ENCODE assay signal across 2 cellular contexts in genomic region chr17:43030137-43030767, GRCh38.
A peak's percentile ranks its signal among the peaks of the same experiment; 100 is the strongest.
TF ChIP-seq lines count a peak whose summit lies in the region.

No MANE protein-coding gene starts in this region.

TF ChIP-seq in SK-N-SH treated with all-trans-retinoic acid at 6 μM for 48 hours, 23 proteins besides CTCF, POLR2A, EP300 and RAD21:
- TF ChIP-seq TOX (CRISPR knock-in tag; IDR thresholded peaks at IDR 0.05; ENCODE audit: borderline replicate concordance) = no peak
- TF ChIP-seq ZFP3 (CRISPR knock-in tag; IDR thresholded peaks at IDR 0.05) = peak; percentile 51; the same call in 1 of the 2 replicates
TF ChIP-seq in SK-N-SH treated with all-trans-retinoic acid at 6 μM for 48 hours: peak in this region for 1.

TF ChIP-seq in SK-N-SH, 30 proteins besides CTCF, POLR2A, EP300 and RAD21:
- TF ChIP-seq FOXJ3 (CRISPR knock-in tag; IDR thresholded peaks at IDR 0.05) (no peak), YY1 (IDR thresholded peaks at IDR 0.05; ENCODE audit: low read depth) (no peak), GABPA (IDR thresholded peaks at IDR 0.05; ENCODE audit: low read depth) (no peak), MEF2A (IDR thresholded peaks at IDR 0.05; ENCODE audit: borderline replicate concordance, low read depth) (no peak), EZH2phosphoT487 (IDR thresholded peaks at IDR 0.05; ENCODE audit: borderline replicate concordance, low read depth) (no peak), POLR2AphosphoS5 (IDR thresholded peaks at IDR 0.05; ENCODE audit: low read depth, low read length) (no peak), GATA2 (CRISPR knock-in tag; IDR thresholded peaks at IDR 0.05) (no peak), TCF12 (IDR thresholded peaks at IDR 0.05) (no peak), MXI1 (IDR thresholded peaks at IDR 0.05; ENCODE audit: low read depth, low read length) (no peak), RFX5 (IDR thresholded peaks at IDR 0.05; ENCODE audit: low read length) (no peak), ELF1 (IDR thresholded peaks at IDR 0.05) (no peak), ZBTB33 (IDR thresholded peaks at IDR 0.05; ENCODE audit: borderline replicate concordance, low read depth) (no peak), SIN3A (IDR thresholded peaks at IDR 0.05; ENCODE audit: borderline replicate concordance, low read depth, low read length) (no peak), FOXM1 (IDR thresholded peaks at IDR 0.05; ENCODE audit: low read depth) (no peak), RXRA (IDR thresholded peaks at IDR 0.05; ENCODE audit: borderline replicate concordance, low read depth) (no peak)
- TF ChIP-seq, protein P1, sequence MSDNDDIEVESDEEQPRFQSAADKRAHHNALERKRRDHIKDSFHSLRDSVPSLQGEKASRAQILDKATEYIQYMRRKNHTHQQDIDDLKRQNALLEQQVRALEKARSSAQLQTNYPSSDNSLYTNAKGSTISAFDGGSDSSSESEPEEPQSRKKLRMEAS (IDR thresholded peaks at IDR 0.05; ENCODE audit: low read depth) = no peak
